21 cellular contexts compared by ENCODE assay signal in the genomic region with DNA sequence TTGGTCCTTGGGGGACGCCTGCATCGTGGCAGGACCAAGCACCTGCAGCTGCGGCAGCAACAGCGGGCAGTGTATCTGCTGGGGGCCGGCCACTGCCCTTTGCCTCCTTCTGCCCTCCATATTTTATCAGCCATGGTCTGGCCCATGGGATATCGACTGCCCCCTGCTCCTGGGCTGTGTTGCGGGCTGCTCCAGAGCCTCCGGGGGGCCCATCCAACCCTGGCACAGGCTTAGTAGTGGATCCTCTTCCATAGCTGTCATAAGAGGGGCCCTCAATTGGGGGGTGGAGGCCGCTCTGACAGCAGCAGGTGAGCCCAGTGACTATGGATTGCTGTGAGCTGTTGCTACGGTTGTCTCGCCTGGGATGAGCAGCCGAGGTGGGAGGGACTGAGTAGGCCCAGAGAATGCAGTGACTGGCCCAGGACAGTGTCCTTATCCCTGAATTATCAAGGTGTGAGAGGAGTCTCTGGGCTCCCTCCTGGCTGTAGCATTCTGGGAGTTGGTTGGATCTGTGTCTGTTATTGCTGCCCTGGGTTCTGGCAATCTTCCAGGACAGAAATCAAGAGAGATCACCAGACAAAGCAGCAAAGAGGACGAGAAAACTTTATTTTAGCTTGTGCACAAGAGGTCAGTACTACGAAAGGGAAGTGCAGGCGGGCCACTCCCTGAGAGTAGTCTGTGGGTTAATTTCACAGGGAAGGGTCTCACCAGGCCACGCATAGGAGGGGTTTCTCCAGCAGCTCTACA.
"Had no signal": no experiment of that assay in that cellular context is flagged by ENCODE, and none has a peak within 500 bp of the region (broad histone marks: within the 10 kb centered on the region; RNA-seq: fewer than 3 reads in every experiment).

No MANE protein-coding gene starts in this region.

- H3K27ac ChIP-seq: epithelial cell of prostate, gastroesophageal sphincter, lower lobe of right lung, parathyroid adenoma, right lobe of liver, suprapubic skin, tibial nerve had no signal

- H3K9me3 ChIP-seq: gastroesophageal sphincter, lower lobe of right lung, right lobe of liver, suprapubic skin had no signal

- H3K4me3 ChIP-seq: gastroesophageal sphincter, lower lobe of right lung, right lobe of liver, suprapubic skin, tibial nerve had no signal

- H2AFZ ChIP-seq: parathyroid adenoma had no signal

- H3K36me3 ChIP-seq: gastroesophageal sphincter, lower lobe of right lung, right lobe of liver, suprapubic skin, tibial nerve had no signal

- ATAC-seq: gastroesophageal sphincter; left cardiac atrium; lower lobe of right lung; natural killer cell; right lobe of liver; stimulated activated effector memory CD8-positive, alpha-beta T cell treated with anti-CD3 and anti-CD28 coated beads, Interleukin-12 subunit alpha, Interleukin-12 subunit beta, amount 100 ng/mL, for 72 hours; stimulated activated naive CD8-positive, alpha-beta T cell treated with anti-CD3 and anti-CD28 coated beads, Interleukin-15, amount 100 ng/mL, for 72 hours; WTC11 had no signal

- H3K27me3 ChIP-seq: gastroesophageal sphincter, right lobe of liver had no signal

- H3K4me1 ChIP-seq: gastroesophageal sphincter, parathyroid adenoma, right lobe of liver had no signal

- DNase-seq: activated naive CD4-positive, alpha-beta T cell treated with Interleukin-2 at 50 U/mL for 16 hours; activated naive CD8-positive, alpha-beta T cell treated with anti-CD3 and anti-CD28 coated beads, Interleukin-2, amount 10 ng/mL, durations not matched to agents 7 days and 5 days; activated T-cell treated with anti-CD3 and anti-CD28 coated beads, Interleukin-2, amount 50 U/mL, for 1 hour; amniotic stem cell; head of caudate nucleus; left cardiac atrium; lower lobe of right lung; midbrain; natural killer cell; small intestine; stimulated activated CD4-positive, alpha-beta T cell treated with anti-CD3 and anti-CD28 coated beads, Interleukin-2, amount 100 ng/mL, for 24 hours; T-helper 9 cell had no signal

- H3K9ac ChIP-seq: parathyroid adenoma had no signal
